8 cellular contexts compared by ENCODE assay signal in the genomic region with DNA sequence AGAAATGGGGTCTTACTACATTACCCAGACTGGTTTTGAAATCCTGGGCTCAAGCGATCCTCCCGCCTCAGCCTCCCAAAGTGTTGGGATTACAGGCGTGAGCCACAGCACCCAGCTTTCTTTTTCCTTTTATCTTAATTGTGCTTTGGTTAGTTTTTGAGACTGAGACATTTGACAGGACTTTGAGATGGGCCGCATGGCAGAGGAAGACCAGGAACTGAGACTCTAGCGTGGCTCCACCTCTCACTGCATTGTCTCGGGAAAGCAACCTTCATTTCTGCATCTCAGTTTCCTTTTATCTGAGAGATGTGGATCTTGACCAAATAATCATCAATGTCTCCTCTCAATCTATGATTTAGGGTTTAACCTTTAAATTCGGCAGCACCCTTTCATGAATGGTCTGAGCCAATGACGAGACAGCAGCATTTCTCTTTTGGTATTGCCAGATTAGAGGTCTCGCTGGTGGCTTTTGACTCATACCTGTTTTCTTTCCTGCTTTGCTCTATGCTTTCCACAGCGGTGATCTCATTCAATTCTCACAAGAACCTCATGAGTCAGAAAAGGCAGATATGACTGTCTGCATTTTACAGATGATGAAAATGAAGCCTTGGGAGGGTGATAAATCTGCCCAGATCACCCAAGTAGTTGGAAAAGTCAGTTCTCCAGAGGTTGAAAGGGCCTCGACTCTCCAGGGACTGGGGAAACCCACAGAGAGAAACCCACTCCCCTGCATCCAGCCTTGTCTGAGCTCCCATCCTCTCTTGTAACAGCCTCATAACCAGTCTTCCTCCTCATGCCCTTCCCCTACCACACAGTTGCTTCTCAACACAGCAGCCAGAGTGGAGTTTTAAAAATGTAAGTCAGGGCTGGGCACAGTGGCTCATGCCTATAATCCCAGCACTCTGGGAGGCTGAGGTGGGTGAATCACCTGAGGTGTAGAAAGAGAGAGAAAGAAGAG.
DNase-seq lines count a peak whose midpoint lies in the region; ATAC-seq lines count a peak whose summit lies in the region.

No MANE protein-coding gene starts in this region.

- H3K27me3 Mint-ChIP-seq in activated naive CD4-positive, alpha-beta T cell treated with anti-CD3 and anti-CD28 coated beads, Interleukin-2, amount 10 ng/mL, durations not matched to agents 7 days and 5 days, result peaks cover 17% of the 10 kb centered on the region

- peak overlapping the region; percentile 94 for H3K27ac Mint-ChIP-seq in activated naive CD4-positive, alpha-beta T cell treated with anti-CD3 and anti-CD28 coated beads, Interleukin-2, amount 10 ng/mL, durations not matched to agents 7 days and 5 days

- H3K9me3 Mint-ChIP-seq in activated naive CD4-positive, alpha-beta T cell treated with anti-CD3 and anti-CD28 coated beads, Interleukin-2, amount 10 ng/mL, durations not matched to agents 7 days and 5 days, result no peaks in the 10 kb centered on the region

- CTCF ChIA-PET in activated naive CD4-positive, alpha-beta T cell treated with anti-CD3 and anti-CD28 coated beads, Interleukin-2, amount 10 ng/mL, durations not matched to agents 7 days and 5 days (lab: Charles Lee), result interaction anchor here (1.0 to 5.0 kb wide), 13 partner anchors 11 to 407 kb away, joined by 3 to 73 read pairs (median 9); partner anchors contain the start of gene FOXB1

- peak; percentile 76 for ATAC-seq in GM21367 (IDR thresholded peaks at IDR 0.05; ENCODE audit: unreplicated experiment)

- peaks cover 1% of the 10 kb centered on the region for H3K36me3 Mint-ChIP-seq in activated naive CD4-positive, alpha-beta T cell treated with anti-CD3 and anti-CD28 coated beads, Interleukin-2, amount 10 ng/mL, durations not matched to agents 7 days and 5 days

- H3K4me1 Mint-ChIP-seq in activated naive CD4-positive, alpha-beta T cell treated with anti-CD3 and anti-CD28 coated beads, Interleukin-2, amount 10 ng/mL, durations not matched to agents 7 days and 5 days, result peaks cover 40% of the 10 kb centered on the region

- H3K4me3 Mint-ChIP-seq in activated naive CD4-positive, alpha-beta T cell treated with anti-CD3 and anti-CD28 coated beads, Interleukin-2, amount 10 ng/mL, durations not matched to agents 7 days and 5 days, result peak overlapping the region; percentile 24

- DNase-seq in AG20443 (ENCODE audit: low spot score) (peak; percentile 26), HS-27A (ENCODE audit: low read depth) (peak; percentile 15), SIG-M5 (lab: John Stamatoyannopoulos, UW) (no peak), NCI-H2107 (lab: John Stamatoyannopoulos, UW) (no peak), SHP77 treated with DMSO at 0.1 percent for 48 hours (lab: John Stamatoyannopoulos, UW) (no peak)
- peak; percentile 58 for DNase-seq in activated naive CD4-positive, alpha-beta T cell treated with anti-CD3 and anti-CD28 coated beads, Interleukin-2, amount 10 ng/mL, durations not matched to agents 7 days and 5 days
- peak; percentile 33 to 45 for DNase-seq in stimulated activated CD4-positive, alpha-beta T cell treated with anti-CD3 and anti-CD28 coated beads, Interleukin-2, amount 100 ng/mL, for 48 hours

Comparison
In these comparisons a context has a peak if more than half of its experiments do, and no peak if none do; other contexts are left out.
1. DNase-seq: peak in AG20443 (single experiment), HS-27A (single experiment), activated naive CD4-positive, alpha-beta T cell treated with anti-CD3 and anti-CD28 coated beads, Interleukin-2, amount 10 ng/mL, durations not matched to agents 7 days and 5 days (single experiment) and stimulated activated CD4-positive, alpha-beta T cell treated with anti-CD3 and anti-CD28 coated beads, Interleukin-2, amount 100 ng/mL, for 48 hours (2 of 2); none in SIG-M5 (single experiment), NCI-H2107 (single experiment) and SHP77 treated with DMSO at 0.1 percent for 48 hours (single experiment).